ENCODE assay signal across 3 cellular contexts in the genomic region with DNA sequence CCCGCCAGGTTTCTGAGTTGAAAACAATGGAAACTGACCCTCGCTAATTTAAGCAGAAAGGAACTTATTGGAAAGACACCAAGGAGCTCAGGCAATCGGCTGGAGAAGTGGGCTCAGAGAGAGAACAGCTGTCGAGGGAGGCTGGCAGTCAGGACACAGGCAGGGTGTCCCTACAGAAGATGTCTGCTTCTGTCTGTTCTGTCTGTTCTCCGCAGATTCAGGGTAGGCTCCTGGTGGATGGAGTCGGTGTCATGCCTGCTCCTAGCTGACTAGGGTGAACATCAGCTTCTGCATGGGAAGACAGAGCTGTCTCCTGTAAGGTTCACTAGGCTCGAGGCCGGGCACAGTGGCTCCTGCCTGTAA.
TF ChIP-seq lines count a peak whose summit lies in the region.

No MANE protein-coding gene starts in this region.

TF ChIP-seq in SK-N-SH, 30 proteins besides CTCF, POLR2A, EP300 and RAD21:
- TF ChIP-seq RFX5 (IDR thresholded peaks at IDR 0.05; ENCODE audit: low read length) (no peak), NRF1 (IDR thresholded peaks at IDR 0.05; ENCODE audit: low read depth, low read length) (no peak), SIN3A (IDR thresholded peaks at IDR 0.05; ENCODE audit: borderline replicate concordance, low read depth, low read length) (no peak), FOXM1 (IDR thresholded peaks at IDR 0.05; ENCODE audit: low read depth) (no peak), MEF2A (IDR thresholded peaks at IDR 0.05; ENCODE audit: borderline replicate concordance, low read depth) (no peak), ELF1 (IDR thresholded peaks at IDR 0.05) (no peak), TEAD4 (IDR thresholded peaks at IDR 0.05; ENCODE audit: borderline replicate concordance, insufficient read depth) (no peak), TAF1 (IDR thresholded peaks at IDR 0.05; ENCODE audit: borderline replicate concordance, low read depth, low read length) (no peak)
- TF ChIP-seq, protein P1, sequence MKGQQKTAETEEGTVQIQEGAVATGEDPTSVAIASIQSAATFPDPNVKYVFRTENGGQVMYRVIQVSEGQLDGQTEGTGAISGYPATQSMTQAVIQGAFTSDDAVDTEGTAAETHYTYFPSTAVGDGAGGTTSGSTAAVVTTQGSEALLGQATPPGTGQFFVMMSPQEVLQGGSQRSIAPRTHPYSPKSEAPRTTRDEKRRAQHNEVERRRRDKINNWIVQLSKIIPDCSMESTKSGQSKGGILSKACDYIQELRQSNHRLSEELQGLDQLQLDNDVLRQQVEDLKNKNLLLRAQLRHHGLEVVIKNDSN (IDR thresholded peaks at IDR 0.05; ENCODE audit: borderline replicate concordance, low read depth): no peak
- TF ChIP-seq, protein P2, sequence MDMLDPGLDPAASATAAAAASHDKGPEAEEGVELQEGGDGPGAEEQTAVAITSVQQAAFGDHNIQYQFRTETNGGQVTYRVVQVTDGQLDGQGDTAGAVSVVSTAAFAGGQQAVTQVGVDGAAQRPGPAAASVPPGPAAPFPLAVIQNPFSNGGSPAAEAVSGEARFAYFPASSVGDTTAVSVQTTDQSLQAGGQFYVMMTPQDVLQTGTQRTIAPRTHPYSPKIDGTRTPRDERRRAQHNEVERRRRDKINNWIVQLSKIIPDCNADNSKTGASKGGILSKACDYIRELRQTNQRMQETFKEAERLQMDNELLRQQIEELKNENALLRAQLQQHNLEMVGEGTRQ (IDR thresholded peaks at IDR 0.05; ENCODE audit: borderline replicate concordance, low read depth, low read length): no peak
- TF ChIP-seq, protein P3, sequence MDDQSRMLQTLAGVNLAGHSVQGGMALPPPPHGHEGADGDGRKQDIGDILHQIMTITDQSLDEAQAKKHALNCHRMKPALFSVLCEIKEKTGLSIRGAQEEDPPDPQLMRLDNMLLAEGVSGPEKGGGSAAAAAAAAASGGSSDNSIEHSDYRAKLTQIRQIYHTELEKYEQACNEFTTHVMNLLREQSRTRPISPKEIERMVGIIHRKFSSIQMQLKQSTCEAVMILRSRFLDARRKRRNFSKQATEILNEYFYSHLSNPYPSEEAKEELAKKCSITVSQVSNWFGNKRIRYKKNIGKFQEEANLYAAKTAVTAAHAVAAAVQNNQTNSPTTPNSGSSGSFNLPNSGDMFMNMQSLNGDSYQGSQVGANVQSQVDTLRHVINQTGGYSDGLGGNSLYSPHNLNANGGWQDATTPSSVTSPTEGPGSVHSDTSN (IDR thresholded peaks at IDR 0.05): no peak

TF ChIP-seq in SK-N-SH treated with all-trans-retinoic acid at 6 μM for 48 hours, 23 proteins besides CTCF, POLR2A, EP300 and RAD21:
- TF ChIP-seq TCF4 (CRISPR knock-in tag; IDR thresholded peaks at IDR 0.05; ENCODE audit: borderline replicate concordance) (no peak), ISL1 (CRISPR knock-in tag; IDR thresholded peaks at IDR 0.05) (no peak), ZNF70 (CRISPR knock-in tag; IDR thresholded peaks at IDR 0.05) (no peak)
- TF ChIP-seq, protein P4, sequence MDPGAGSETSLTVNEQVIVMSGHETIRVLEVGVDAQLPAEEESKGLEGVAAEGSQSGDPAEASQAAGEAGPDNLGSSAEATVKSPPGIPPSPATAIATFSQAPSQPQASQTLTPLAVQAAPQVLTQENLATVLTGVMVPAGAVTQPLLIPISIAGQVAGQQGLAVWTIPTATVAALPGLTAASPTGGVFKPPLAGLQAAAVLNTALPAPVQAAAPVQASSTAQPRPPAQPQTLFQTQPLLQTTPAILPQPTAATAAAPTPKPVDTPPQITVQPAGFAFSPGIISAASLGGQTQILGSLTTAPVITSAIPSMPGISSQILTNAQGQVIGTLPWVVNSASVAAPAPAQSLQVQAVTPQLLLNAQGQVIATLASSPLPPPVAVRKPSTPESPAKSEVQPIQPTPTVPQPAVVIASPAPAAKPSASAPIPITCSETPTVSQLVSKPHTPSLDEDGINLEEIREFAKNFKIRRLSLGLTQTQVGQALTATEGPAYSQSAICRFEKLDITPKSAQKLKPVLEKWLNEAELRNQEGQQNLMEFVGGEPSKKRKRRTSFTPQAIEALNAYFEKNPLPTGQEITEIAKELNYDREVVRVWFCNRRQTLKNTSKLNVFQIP (CRISPR knock-in tag; IDR thresholded peaks at IDR 0.05; ENCODE audit: borderline replicate concordance, low read depth): no peak
- TF ChIP-seq, protein P5, sequence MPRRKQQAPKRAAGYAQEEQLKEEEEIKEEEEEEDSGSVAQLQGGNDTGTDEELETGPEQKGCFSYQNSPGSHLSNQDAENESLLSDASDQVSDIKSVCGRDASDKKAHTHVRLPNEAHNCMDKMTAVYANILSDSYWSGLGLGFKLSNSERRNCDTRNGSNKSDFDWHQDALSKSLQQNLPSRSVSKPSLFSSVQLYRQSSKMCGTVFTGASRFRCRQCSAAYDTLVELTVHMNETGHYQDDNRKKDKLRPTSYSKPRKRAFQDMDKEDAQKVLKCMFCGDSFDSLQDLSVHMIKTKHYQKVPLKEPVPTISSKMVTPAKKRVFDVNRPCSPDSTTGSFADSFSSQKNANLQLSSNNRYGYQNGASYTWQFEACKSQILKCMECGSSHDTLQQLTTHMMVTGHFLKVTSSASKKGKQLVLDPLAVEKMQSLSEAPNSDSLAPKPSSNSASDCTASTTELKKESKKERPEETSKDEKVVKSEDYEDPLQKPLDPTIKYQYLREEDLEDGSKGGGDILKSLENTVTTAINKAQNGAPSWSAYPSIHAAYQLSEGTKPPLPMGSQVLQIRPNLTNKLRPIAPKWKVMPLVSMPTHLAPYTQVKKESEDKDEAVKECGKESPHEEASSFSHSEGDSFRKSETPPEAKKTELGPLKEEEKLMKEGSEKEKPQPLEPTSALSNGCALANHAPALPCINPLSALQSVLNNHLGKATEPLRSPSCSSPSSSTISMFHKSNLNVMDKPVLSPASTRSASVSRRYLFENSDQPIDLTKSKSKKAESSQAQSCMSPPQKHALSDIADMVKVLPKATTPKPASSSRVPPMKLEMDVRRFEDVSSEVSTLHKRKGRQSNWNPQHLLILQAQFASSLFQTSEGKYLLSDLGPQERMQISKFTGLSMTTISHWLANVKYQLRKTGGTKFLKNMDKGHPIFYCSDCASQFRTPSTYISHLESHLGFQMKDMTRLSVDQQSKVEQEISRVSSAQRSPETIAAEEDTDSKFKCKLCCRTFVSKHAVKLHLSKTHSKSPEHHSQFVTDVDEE (CRISPR knock-in tag; IDR thresholded peaks at IDR 0.05): no peak
TF ChIP-seq in SK-N-SH treated with all-trans-retinoic acid at 6 μM for 48 hours: peak in this region for 0.

TF ChIP-seq in GM23338, 12 proteins besides CTCF, POLR2A, EP300 and RAD21 (continued from another document):
- TF ChIP-seq, protein P6, sequence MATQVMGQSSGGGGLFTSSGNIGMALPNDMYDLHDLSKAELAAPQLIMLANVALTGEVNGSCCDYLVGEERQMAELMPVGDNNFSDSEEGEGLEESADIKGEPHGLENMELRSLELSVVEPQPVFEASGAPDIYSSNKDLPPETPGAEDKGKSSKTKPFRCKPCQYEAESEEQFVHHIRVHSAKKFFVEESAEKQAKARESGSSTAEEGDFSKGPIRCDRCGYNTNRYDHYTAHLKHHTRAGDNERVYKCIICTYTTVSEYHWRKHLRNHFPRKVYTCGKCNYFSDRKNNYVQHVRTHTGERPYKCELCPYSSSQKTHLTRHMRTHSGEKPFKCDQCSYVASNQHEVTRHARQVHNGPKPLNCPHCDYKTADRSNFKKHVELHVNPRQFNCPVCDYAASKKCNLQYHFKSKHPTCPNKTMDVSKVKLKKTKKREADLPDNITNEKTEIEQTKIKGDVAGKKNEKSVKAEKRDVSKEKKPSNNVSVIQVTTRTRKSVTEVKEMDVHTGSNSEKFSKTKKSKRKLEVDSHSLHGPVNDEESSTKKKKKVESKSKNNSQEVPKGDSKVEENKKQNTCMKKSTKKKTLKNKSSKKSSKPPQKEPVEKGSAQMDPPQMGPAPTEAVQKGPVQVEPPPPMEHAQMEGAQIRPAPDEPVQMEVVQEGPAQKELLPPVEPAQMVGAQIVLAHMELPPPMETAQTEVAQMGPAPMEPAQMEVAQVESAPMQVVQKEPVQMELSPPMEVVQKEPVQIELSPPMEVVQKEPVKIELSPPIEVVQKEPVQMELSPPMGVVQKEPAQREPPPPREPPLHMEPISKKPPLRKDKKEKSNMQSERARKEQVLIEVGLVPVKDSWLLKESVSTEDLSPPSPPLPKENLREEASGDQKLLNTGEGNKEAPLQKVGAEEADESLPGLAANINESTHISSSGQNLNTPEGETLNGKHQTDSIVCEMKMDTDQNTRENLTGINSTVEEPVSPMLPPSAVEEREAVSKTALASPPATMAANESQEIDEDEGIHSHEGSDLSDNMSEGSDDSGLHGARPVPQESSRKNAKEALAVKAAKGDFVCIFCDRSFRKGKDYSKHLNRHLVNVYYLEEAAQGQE (IDR thresholded peaks at IDR 0.05; ENCODE audit: unreplicated experiment): no peak
- TF ChIP-seq ZNF331 (CRISPR knock-in tag; IDR thresholded peaks at IDR 0.05; ENCODE audit: low read depth) (no peak), CREB1 (CRISPR knock-in tag; IDR thresholded peaks at IDR 0.05; ENCODE audit: low read depth) (no peak), NANOG (IDR thresholded peaks at IDR 0.05; ENCODE audit: borderline replicate concordance) (no peak), POLR2AphosphoS5 (IDR thresholded peaks at IDR 0.05; ENCODE audit: low read depth) (no peak), EZH2phosphoT487 (IDR thresholded peaks at IDR 0.05; ENCODE audit: unreplicated experiment) (no peak), STAT1 (IDR thresholded peaks at IDR 0.05; ENCODE audit: unreplicated experiment) (no peak), JUNB (IDR thresholded peaks at IDR 0.05; ENCODE audit: unreplicated experiment) (no peak), ZNF114 (CRISPR knock-in tag; IDR thresholded peaks at IDR 0.05) (no peak)
- TF ChIP-seq, protein P7, sequence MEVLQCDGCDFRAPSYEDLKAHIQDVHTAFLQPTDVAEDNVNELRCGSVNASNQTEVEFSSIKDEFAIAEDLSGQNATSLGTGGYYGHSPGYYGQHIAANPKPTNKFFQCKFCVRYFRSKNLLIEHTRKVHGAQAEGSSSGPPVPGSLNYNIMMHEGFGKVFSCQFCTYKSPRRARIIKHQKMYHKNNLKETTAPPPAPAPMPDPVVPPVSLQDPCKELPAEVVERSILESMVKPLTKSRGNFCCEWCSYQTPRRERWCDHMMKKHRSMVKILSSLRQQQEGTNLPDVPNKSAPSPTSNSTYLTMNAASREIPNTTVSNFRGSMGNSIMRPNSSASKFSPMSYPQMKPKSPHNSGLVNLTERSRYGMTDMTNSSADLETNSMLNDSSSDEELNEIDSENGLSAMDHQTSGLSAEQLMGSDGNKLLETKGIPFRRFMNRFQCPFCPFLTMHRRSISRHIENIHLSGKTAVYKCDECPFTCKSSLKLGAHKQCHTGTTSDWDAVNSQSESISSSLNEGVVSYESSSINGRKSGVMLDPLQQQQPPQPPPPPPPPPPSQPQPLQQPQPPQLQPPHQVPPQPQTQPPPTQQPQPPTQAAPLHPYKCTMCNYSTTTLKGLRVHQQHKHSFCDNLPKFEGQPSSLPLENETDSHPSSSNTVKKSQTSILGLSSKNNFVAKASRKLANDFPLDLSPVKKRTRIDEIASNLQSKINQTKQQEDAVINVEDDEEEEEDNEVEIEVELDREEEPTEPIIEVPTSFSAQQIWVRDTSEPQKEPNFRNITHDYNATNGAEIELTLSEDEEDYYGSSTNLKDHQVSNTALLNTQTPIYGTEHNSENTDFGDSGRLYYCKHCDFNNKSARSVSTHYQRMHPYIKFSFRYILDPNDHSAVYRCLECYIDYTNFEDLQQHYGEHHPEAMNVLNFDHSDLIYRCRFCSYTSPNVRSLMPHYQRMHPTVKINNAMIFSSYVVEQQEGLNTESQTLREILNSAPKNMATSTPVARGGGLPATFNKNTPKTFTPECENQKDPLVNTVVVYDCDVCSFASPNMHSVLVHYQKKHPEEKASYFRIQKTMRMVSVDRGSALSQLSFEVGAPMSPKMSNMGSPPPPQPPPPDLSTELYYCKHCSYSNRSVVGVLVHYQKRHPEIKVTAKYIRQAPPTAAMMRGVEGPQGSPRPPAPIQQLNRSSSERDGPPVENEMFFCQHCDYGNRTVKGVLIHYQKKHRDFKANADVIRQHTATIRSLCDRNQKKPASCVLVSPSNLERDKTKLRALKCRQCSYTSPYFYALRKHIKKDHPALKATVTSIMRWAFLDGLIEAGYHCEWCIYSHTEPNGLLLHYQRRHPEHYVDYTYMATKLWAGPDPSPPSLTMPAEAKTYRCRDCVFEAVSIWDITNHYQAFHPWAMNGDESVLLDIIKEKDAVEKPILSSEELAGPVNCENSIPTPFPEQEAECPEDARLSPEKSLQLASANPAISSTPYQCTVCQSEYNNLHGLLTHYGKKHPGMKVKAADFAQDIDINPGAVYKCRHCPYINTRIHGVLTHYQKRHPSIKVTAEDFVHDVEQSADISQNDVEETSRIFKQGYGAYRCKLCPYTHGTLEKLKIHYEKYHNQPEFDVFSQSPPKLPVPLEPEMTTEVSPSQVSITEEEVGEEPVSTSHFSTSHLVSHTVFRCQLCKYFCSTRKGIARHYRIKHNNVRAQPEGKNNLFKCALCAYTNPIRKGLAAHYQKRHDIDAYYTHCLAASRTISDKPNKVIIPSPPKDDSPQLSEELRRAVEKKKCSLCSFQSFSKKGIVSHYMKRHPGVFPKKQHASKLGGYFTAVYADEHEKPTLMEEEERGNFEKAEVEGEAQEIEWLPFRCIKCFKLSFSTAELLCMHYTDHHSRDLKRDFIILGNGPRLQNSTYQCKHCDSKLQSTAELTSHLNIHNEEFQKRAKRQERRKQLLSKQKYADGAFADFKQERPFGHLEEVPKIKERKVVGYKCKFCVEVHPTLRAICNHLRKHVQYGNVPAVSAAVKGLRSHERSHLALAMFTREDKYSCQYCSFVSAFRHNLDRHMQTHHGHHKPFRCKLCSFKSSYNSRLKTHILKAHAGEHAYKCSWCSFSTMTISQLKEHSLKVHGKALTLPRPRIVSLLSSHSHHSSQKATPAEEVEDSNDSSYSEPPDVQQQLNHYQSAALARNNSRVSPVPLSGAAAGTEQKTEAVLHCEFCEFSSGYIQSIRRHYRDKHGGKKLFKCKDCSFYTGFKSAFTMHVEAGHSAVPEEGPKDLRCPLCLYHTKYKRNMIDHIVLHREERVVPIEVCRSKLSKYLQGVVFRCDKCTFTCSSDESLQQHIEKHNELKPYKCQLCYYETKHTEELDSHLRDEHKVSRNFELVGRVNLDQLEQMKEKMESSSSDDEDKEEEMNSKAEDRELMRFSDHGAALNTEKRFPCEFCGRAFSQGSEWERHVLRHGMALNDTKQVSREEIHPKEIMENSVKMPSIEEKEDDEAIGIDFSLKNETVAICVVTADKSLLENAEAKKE (CRISPR knock-in tag; IDR thresholded peaks at IDR 0.05): no peak
- TF ChIP-seq, protein P8, sequence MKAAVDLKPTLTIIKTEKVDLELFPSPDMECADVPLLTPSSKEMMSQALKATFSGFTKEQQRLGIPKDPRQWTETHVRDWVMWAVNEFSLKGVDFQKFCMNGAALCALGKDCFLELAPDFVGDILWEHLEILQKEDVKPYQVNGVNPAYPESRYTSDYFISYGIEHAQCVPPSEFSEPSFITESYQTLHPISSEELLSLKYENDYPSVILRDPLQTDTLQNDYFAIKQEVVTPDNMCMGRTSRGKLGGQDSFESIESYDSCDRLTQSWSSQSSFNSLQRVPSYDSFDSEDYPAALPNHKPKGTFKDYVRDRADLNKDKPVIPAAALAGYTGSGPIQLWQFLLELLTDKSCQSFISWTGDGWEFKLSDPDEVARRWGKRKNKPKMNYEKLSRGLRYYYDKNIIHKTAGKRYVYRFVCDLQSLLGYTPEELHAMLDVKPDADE (IDR thresholded peaks at IDR 0.05): no peak
